Comparison of ENCODE assay signal across 23 cellular contexts in genomic region chr5:9398227-9398626, GRCh38.
A peak's percentile ranks its signal among the peaks of the same experiment; 100 is the strongest.
DNase-seq lines count a peak whose midpoint lies in the region; ATAC-seq, FAIRE-seq and TF ChIP-seq lines count a peak whose summit lies in the region.
"Had no signal": no experiment of that assay in that cellular context is flagged by ENCODE, and none has a peak within 500 bp of the region (broad histone marks: within the 10 kb centered on the region; RNA-seq: fewer than 3 reads in every experiment).

No MANE protein-coding gene starts in this region.

- no peak for TF ChIP-seq POLR2A in K562 (conservative IDR thresholded peaks at IDR 0.05)
- no peak for TF ChIP-seq POLR2A in lower leg skin (IDR thresholded peaks at IDR 0.05)

- no peak for TF ChIP-seq EP300 in K562 (IDR thresholded peaks at IDR 0.05; ENCODE audit: low read length)

- no peak overlapping the region for H3K9ac ChIP-seq in K562 (ENCODE audit: insufficient read depth in 1 of 2, low read depth in 2 of 2, low read length in 2 of 2)
- H3K9ac ChIP-seq: GM23248 had no signal

- no peak for DNase-seq in left cardiac atrium
- DNase-seq in heart right ventricle: no peak
- no peak for DNase-seq in K562 (ENCODE audit: extremely low read depth in 1 of 4, low spot score in 3 of 4)
- DNase-seq in fibroblast of the aortic adventitia (ENCODE audit: low read depth): peak; percentile 76
- no peak for DNase-seq in DMS79 treated with DMSO at 0.1 percent for 48 hours (lab: John Stamatoyannopoulos, UW)
- DNase-seq in lower leg skin (ENCODE audit: low spot score in 2 of 2): no peak
- DNase-seq in LoVo (ENCODE audit: low spot score): no peak
- DNase-seq: DMS53, GM23248, H7, KG1, MM.1S, NCI-H1417, NCI-H1694, NCI-H2081, NCI-H2171 treated with DMSO at 0.1 percent for 48 hours, NCI-H524 treated with DMSO at 0.1 percent for 48 hours, NCI-H82, Right ventricle myocardium superior, RPMI8226 had no signal

- in situ Hi-C loops in K562 (cut with MboI): no loop called here

- no peak overlapping the region for H2AFZ ChIP-seq in K562 (ENCODE audit: low read depth, low read length)
- H2AFZ ChIP-seq: GM23248 had no signal

- no peak for TF ChIP-seq RAD21 in K562 (CRISPR knock-in tag; conservative IDR thresholded peaks at IDR 0.05 in 1 of 2, IDR thresholded peaks at IDR 0.05 in 1 of 2)

- CTCF ChIA-PET in K562 (lab: Yijun Ruan, JAX; ENCODE audit: low intra/inter-chr PET ratio): no interaction called here

- POLR2A ChIA-PET in K562 (lab: Yijun Ruan, JAX): no interaction called here

- H3K79me2 ChIP-seq in K562 (ENCODE audit: control insufficient read depth, insufficient read depth, low read length): no peaks in the 10 kb centered on the region

- H3K4me3 ChIP-seq in heart right ventricle: no peak overlapping the region
- H3K4me3 ChIP-seq in K562: no peak overlapping the region
- H3K4me3 ChIP-seq in fibroblast of the aortic adventitia (ENCODE audit: low read depth, low read length): no peak overlapping the region
- H3K4me3 ChIP-seq in lower leg skin (ENCODE audit: low read depth, poor library complexity, severe bottlenecking): no peak overlapping the region
- H3K4me3 ChIP-seq: GM23248, SJSA1 had no signal

- WGBS in heart right ventricle, 2 donors: 31 to 35% methylated on average over 3 of the region's 3 CpGs
- WGBS in K562 (ENCODE audit: insufficient coverage, low coverage, missing lambda C conversion rate): 0% methylated on average over 3 of the region's 3 CpGs
- WGBS in lower leg skin, 2 donors: 80 to 83% methylated on average over 3 of the region's 3 CpGs

- peak; percentile 23 to 73 for ATAC-seq in left cardiac atrium
- no peak for ATAC-seq in heart right ventricle
- ATAC-seq in K562: no peak

- H3K4me1 ChIP-seq in heart right ventricle (peaks cover 0 to 18% (median 7%) of the 10 kb centered on the region in 9 donors), K562 (replicated peaks in 1 of 2; ENCODE audit: control insufficient read depth in 2 of 2, insufficient read depth in 2 of 2, low read length in 2 of 2) (no peaks in the 10 kb centered on the region)
- H3K4me1 ChIP-seq: SJSA1 had no signal

- TF ChIP-seq CTCF in heart right ventricle (IDR thresholded peaks at IDR 0.05) (no peak), K562 (IDR thresholded peaks at IDR 0.05 in 2 of 3, conservative IDR thresholded peaks at IDR 0.05 in 1 of 3; ENCODE audit: insufficient read depth in 2 of 3, low read depth in 1 of 3, low read length in 3 of 3) (no peak), fibroblast of the aortic adventitia (IDR thresholded peaks at IDR 0.05; ENCODE audit: insufficient read depth, low read length) (no peak), lower leg skin (IDR thresholded peaks at IDR 0.05) (no peak)

- no peaks in the 10 kb centered on the region for H3K9me1 ChIP-seq in K562 (ENCODE audit: control insufficient read depth, insufficient read depth, low read length)

- H4K20me1 ChIP-seq in K562 (replicated peaks; ENCODE audit: control insufficient read depth, insufficient read depth, low read length): no peaks in the 10 kb centered on the region

- H3K27ac ChIP-seq in heart right ventricle (no peak overlapping the region), K562 (ENCODE audit: extremely low read depth, low read depth, low read length) (no peak overlapping the region)
- H3K27ac ChIP-seq: GM23248, SJSA1 had no signal

- H3K27me3 ChIP-seq in heart right ventricle: no peaks in the 10 kb centered on the region
- no peaks in the 10 kb centered on the region for H3K27me3 ChIP-seq in K562 (ENCODE audit: control insufficient read depth in 2 of 2, insufficient read depth in 2 of 2, low read length in 2 of 2)
- H3K27me3 ChIP-seq: SJSA1 had no signal

- H3K9me3 ChIP-seq in heart right ventricle: peaks cover 0 to 8% (median 0%) of the 10 kb centered on the region in 11 donors
- H3K9me3 ChIP-seq in K562 (replicated peaks; ENCODE audit: control insufficient read depth, insufficient read depth, low read depth, low read length): no peaks in the 10 kb centered on the region; the same call in 1 of the 2 replicates
- H3K9me3 ChIP-seq: SJSA1 had no signal

- no peak for FAIRE-seq in K562 (lab: Jason Lieb, UNC)
- FAIRE-seq: D721Med, G401.6 had no signal

- H3K36me3 ChIP-seq in heart right ventricle: no peaks in the 10 kb centered on the region
- H3K36me3 ChIP-seq in K562 (ENCODE audit: control insufficient read depth, insufficient read depth, low read length): no peaks in the 10 kb centered on the region
- H3K36me3 ChIP-seq: SJSA1 had no signal

- no peak overlapping the region for H3K4me2 ChIP-seq in K562 (ENCODE audit: insufficient read depth, low read length)

- BruUV-seq in K562 (replicated peaks; lab: Mats Ljungman, UMichigan): no TSS peak

- intact Hi-C loops in left cardiac atrium (cut with DNase I): no loop called here
- intact Hi-C loops in heart right ventricle (cut with DNase I): no loop called here
- intact Hi-C loops in K562 (cut with micrococcal nuclease): no loop called here
- intact Hi-C loops in lower leg skin (cut with DNase I; ENCODE audit: low total_unique reads): loop anchor here (5.0 kb wide), 1 partner anchor 834 kb away; no protein-coding TSS in a partner anchor

TF ChIP-seq in K562, 482 proteins besides CTCF, POLR2A, EP300 and RAD21:
- TF ChIP-seq CBX5 (IDR thresholded peaks at IDR 0.05; ENCODE audit: borderline replicate concordance, low read depth): no peak
- TF ChIP-seq CEBPG (CRISPR knock-in tag; IDR thresholded peaks at IDR 0.05): no peak
- TF ChIP-seq CEBPG (tag; conservative IDR thresholded peaks at IDR 0.05 in 1 of 2, IDR thresholded peaks at IDR 0.05 in 1 of 2): peak in 1 of 2 experiments; percentile 59; a peak in 2 of 4 replicates
- no peak for TF ChIP-seq JUNB (CRISPR knock-in tag; conservative IDR thresholded peaks at IDR 0.05)
- 0 out of 2 replicates have a peak, but pooled peaks have one; percentile 24 for TF ChIP-seq CEBPB (tag; IDR thresholded peaks at IDR 0.05)
- TF ChIP-seq ZNF696 (CRISPR knock-in tag; conservative IDR thresholded peaks at IDR 0.05): no peak
- TF ChIP-seq CBX8 (IDR thresholded peaks at IDR 0.05; ENCODE audit: borderline replicate concordance, extremely low read depth, low read depth, low read length, poor library complexity, severe bottlenecking): no peak
- no peak for TF ChIP-seq HDAC3 (IDR thresholded peaks at IDR 0.05; ENCODE audit: borderline replicate concordance, partially characterized antibody)
- TF ChIP-seq ZNF77 (CRISPR knock-in tag; IDR thresholded peaks at IDR 0.05): no peak
- no peak for TF ChIP-seq ZNF124 (CRISPR knock-in tag; IDR thresholded peaks at IDR 0.05)

Comparison
In these comparisons a context has a peak if more than half of its experiments do, and no peak if none do; other contexts are left out.
1. ATAC-seq: peak in left cardiac atrium (2 of 2); none in heart right ventricle (0 of 8) and K562 (single experiment).